8 cellular contexts compared by ENCODE assay signal in the genomic region with DNA sequence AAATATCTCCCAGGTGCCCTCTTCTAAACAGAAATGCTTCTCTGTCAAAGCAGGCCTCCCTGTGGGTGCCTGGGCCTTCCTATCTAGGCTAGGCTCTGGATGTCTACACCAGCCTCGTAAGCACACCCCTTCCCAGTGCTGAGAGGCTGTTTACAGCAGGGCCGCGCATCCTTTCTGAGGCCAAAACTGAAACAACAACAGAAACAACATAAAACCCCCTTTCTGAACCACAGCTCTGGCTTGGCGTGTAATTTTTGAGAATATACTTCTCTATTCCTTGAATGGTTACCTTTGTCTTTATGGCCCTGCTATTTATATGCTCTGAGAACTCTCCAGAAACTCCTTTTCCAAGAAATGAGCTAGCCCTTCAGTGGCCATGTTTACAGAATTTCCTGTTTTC.
DNase-seq lines count a peak whose midpoint lies in the region; ATAC-seq and TF ChIP-seq lines count a peak whose summit lies in the region.
"Had no signal": no experiment of that assay in that cellular context is flagged by ENCODE, and none has a peak within 500 bp of the region (broad histone marks: within the 10 kb centered on the region; RNA-seq: fewer than 3 reads in every experiment).

No MANE protein-coding gene starts in this region.

- H3K9me3 ChIP-seq in neural progenitor cell (ENCODE audit: low read depth), result no peaks in the 10 kb centered on the region

- H2AFZ ChIP-seq in neural progenitor cell (replicated peaks), result no peak overlapping the region

- intact Hi-C loops in dendritic cell treated with granulocyte-macrophage colony-stimulating factor and Interleukin-4, amounts not matched to agents 40 ng/mL and 50 ng/mL, for 4 days (cut with micrococcal nuclease), result loop anchor here (2.0 kb wide), 1 partner anchor 20 kb away; no protein-coding TSS in a partner anchor

- no peaks in the 10 kb centered on the region for H3K9me3 Mint-ChIP-seq in dendritic cell treated with granulocyte-macrophage colony-stimulating factor and Interleukin-4, amounts not matched to agents 40 ng/mL and 50 ng/mL, for 4 days
- peaks cover 2% of the 10 kb centered on the region for H3K9me3 Mint-ChIP-seq in neural progenitor cell

- H3K27ac ChIP-seq in neural progenitor cell, result no peak overlapping the region

- H4K20me1 ChIP-seq in neural progenitor cell (ENCODE audit: low read depth), result no peaks in the 10 kb centered on the region

- H3K27ac Mint-ChIP-seq in dendritic cell treated with granulocyte-macrophage colony-stimulating factor and Interleukin-4, amounts not matched to agents 40 ng/mL and 50 ng/mL, for 4 days, result peak overlapping the region; percentile 84
- no peak overlapping the region for H3K27ac Mint-ChIP-seq in neural progenitor cell

- H3K79me2 ChIP-seq in neural progenitor cell (ENCODE audit: low read depth), result no peaks in the 10 kb centered on the region

- no peak overlapping the region for H3K4me3 Mint-ChIP-seq in dendritic cell treated with granulocyte-macrophage colony-stimulating factor and Interleukin-4, amounts not matched to agents 40 ng/mL and 50 ng/mL, for 4 days
- H3K4me3 Mint-ChIP-seq in neural progenitor cell, result no peak overlapping the region

- no peak overlapping the region for H3K4me2 ChIP-seq in neural progenitor cell

- H3F3A ChIP-seq in neural progenitor cell (ENCODE audit: low read depth), result no peaks in the 10 kb centered on the region

- TF ChIP-seq CTCF in neural progenitor cell (IDR thresholded peaks at IDR 0.05), result no peak

- no peaks in the 10 kb centered on the region for H3K36me3 ChIP-seq in neural progenitor cell

- no peaks in the 10 kb centered on the region for H3K36me3 Mint-ChIP-seq in dendritic cell treated with granulocyte-macrophage colony-stimulating factor and Interleukin-4, amounts not matched to agents 40 ng/mL and 50 ng/mL, for 4 days (ENCODE audit: low read depth)
- no peaks in the 10 kb centered on the region for H3K36me3 Mint-ChIP-seq in neural progenitor cell

- no peaks in the 10 kb centered on the region for H3K27me3 ChIP-seq in neural progenitor cell

- H3K27me3 Mint-ChIP-seq in dendritic cell treated with granulocyte-macrophage colony-stimulating factor and Interleukin-4, amounts not matched to agents 40 ng/mL and 50 ng/mL, for 4 days, result no peaks in the 10 kb centered on the region
- peaks cover 5% of the 10 kb centered on the region for H3K27me3 Mint-ChIP-seq in neural progenitor cell (ENCODE audit: insufficient read depth, low read depth)

- DNase-seq in neural progenitor cell (ENCODE audit: low spot score), result no peak
- no peak for DNase-seq in NCI-H69 (lab: John Stamatoyannopoulos, UW)
- no peak for DNase-seq in cortex of kidney (lab: John Stamatoyannopoulos, UW)

- H3K4me1 ChIP-seq in neural progenitor cell, result no peaks in the 10 kb centered on the region

- H3K4me1 Mint-ChIP-seq in dendritic cell treated with granulocyte-macrophage colony-stimulating factor and Interleukin-4, amounts not matched to agents 40 ng/mL and 50 ng/mL, for 4 days (ENCODE audit: low read depth), result peaks cover 46% of the 10 kb centered on the region
- H3K4me1 Mint-ChIP-seq in neural progenitor cell, result no peaks in the 10 kb centered on the region

- H3K9ac ChIP-seq in neural progenitor cell, result no peak overlapping the region

- ATAC-seq in GM18907 (IDR thresholded peaks at IDR 0.05; ENCODE audit: unreplicated experiment) (peak; percentile 97), GM21447 (IDR thresholded peaks at IDR 0.05; ENCODE audit: unreplicated experiment) (peak; percentile 97), HG03097 (IDR thresholded peaks at IDR 0.05; ENCODE audit: low FRiP score, unreplicated experiment) (peak; percentile 76)
- ATAC-seq: K562 had no signal

- H3K4me3 ChIP-seq in neural progenitor cell, result no peak overlapping the region
- H3K4me3 ChIP-seq: K562 had no signal
